In genomic region chr21:28771790-28772501, GRCh38 we compare ENCODE assay signal across 2 cellular contexts.
A peak's percentile ranks its signal among the peaks of the same experiment; 100 is the strongest.
TF ChIP-seq lines count a peak whose summit lies in the region.

No MANE protein-coding gene starts in this region.

TF ChIP-seq in IMR-90, 13 proteins besides CTCF, POLR2A, EP300 and RAD21 (continued from another document):
- TF ChIP-seq USF2 (IDR thresholded peaks at IDR 0.05; ENCODE audit: low read depth, low read length) (no peak), RCOR1 (IDR thresholded peaks at IDR 0.05; ENCODE audit: insufficient replicate concordance, low read length) (no peak), CEBPB (IDR thresholded peaks at IDR 0.05; ENCODE audit: low read depth, low read length) (peak; percentile 44), FOS (IDR thresholded peaks at IDR 0.05; ENCODE audit: low read depth, low read length) (0 out of 2 replicates have a peak, but pooled peaks have one; percentile 11)

TF ChIP-seq in WTC11, 78 proteins besides CTCF, POLR2A, EP300 and RAD21 (continued from another document):
- TF ChIP-seq ZNF425 (CRISPR knock-in tag; conservative IDR thresholded peaks at IDR 0.05) (no peak), USF2 (CRISPR knock-in tag; IDR thresholded peaks at IDR 0.05) (no peak), ETV6 (CRISPR knock-in tag; IDR thresholded peaks at IDR 0.05) (no peak), FOXP4 (CRISPR knock-in tag; IDR thresholded peaks at IDR 0.05) (no peak), FOXK1 (CRISPR knock-in tag; IDR thresholded peaks at IDR 0.05) (no peak), AR (CRISPR knock-in tag; IDR thresholded peaks at IDR 0.05) (no peak), HMGXB4 (CRISPR knock-in tag; IDR thresholded peaks at IDR 0.05) (no peak), ZNF423 (CRISPR knock-in tag; IDR thresholded peaks at IDR 0.05) (no peak), ERG (CRISPR knock-in tag; IDR thresholded peaks at IDR 0.05) (no peak), IRF1 (CRISPR knock-in tag; IDR thresholded peaks at IDR 0.05) (no peak), ZNF532 (CRISPR knock-in tag; IDR thresholded peaks at IDR 0.05; ENCODE audit: borderline replicate concordance) (no peak), ZNF281 (CRISPR knock-in tag; IDR thresholded peaks at IDR 0.05) (no peak), ZNF121 (CRISPR knock-in tag; IDR thresholded peaks at IDR 0.05) (no peak), FOXP1 (CRISPR knock-in tag; IDR thresholded peaks at IDR 0.05; ENCODE audit: borderline replicate concordance) (no peak), SMAD4 (CRISPR knock-in tag; IDR thresholded peaks at IDR 0.05) (no peak), NFATC4 (CRISPR knock-in tag; IDR thresholded peaks at IDR 0.05) (no peak)
